8 cellular contexts compared by ENCODE assay signal in genomic region chr3:179147571-179148445, GRCh38. TPM values are rescaled to one million over a fixed set of nuclear protein-coding genes. Genes with fewer than 3 reads are reported as not detected.
A peak's percentile ranks its signal among the peaks of the same experiment; 100 is the strongest.
DNase-seq lines count a peak whose midpoint lies in the region; ATAC-seq, FAIRE-seq and TF ChIP-seq lines count a peak whose summit lies in the region.

Gene PIK3CA (plus strand): TSS chr3:179148357. CDS start chr3:179198826, 50,469 bp downstream.

- WGBS in body of pancreas, 2 donors, result 0 to 1% methylated on average over 52 to 53 of the region's 53 CpGs

- FAIRE-seq in TTC549 (lab: Jason Lieb, UNC), result peak; percentile 76

- H3K27ac ChIP-seq in 22Rv1, result peak within 1 kb of the TSS; percentile 80
- peak within 1 kb of the TSS; percentile 92 to 99 (median 96) for H3K27ac ChIP-seq in body of pancreas

- TF ChIP-seq CTCF in 22Rv1 (IDR thresholded peaks at IDR 0.05) (no peak), body of pancreas (IDR thresholded peaks at IDR 0.05) (no peak)

- peak; percentile 66 for ATAC-seq in GM18520 (IDR thresholded peaks at IDR 0.05; ENCODE audit: unreplicated experiment)
- ATAC-seq in HG03064 (IDR thresholded peaks at IDR 0.05; ENCODE audit: low read depth, unreplicated experiment), result peak; percentile 66
- peak; percentile 94 for ATAC-seq in body of pancreas

- H3K4me3 ChIP-seq in body of pancreas (peak within 1 kb of the TSS; percentile 53 to 100), iPS-11a (ENCODE audit: low read depth, low read length) (peak within 1 kb of the TSS; percentile 87), skeletal muscle cell (ENCODE audit: low read depth, low read length) (peak within 1 kb of the TSS; percentile 93)

- no peaks in the 10 kb centered on the region for H3K9me3 ChIP-seq in body of pancreas

- peak; percentile 100 for DNase-seq in NCI-H2107 treated with DMSO at 0.1 percent for 48 hours (lab: John Stamatoyannopoulos, UW; ENCODE audit: unreplicated experiment)
- peak; percentile 94 to 98 (median 96) for DNase-seq in body of pancreas
- peak; percentile 96 for DNase-seq in skeletal muscle cell (ENCODE audit: low read depth)

- H3K27me3 ChIP-seq in body of pancreas, result no peaks in the 10 kb centered on the region

- H3K36me3 ChIP-seq in body of pancreas (replicated peaks in 1 of 2; ENCODE audit: insufficient read depth in 1 of 2, low read depth in 2 of 2), result no peaks in the 10 kb centered on the region

- H3K4me1 ChIP-seq in body of pancreas, result peaks cover 23% of the 10 kb centered on the region

- TF ChIP-seq POLR2A in body of pancreas (IDR thresholded peaks at IDR 0.05), result peak; percentile 49 to 87 (median 87)

- intact Hi-C loops in body of pancreas (cut with DNase I), result no loop called here

RNA-seq across cellular contexts. Expression of gene PIK3CA, which starts in this region (rescaled TPM):
- total RNA-seq in body of pancreas, result 10 to 100 TPM in 1 of 2 donors, 1 to 10 TPM in 1; 6.3 to 11.7 TPM

Comparison
In these comparisons a context has a peak if more than half of its experiments do, and no peak if none do; other contexts are left out.
1. Peak in every context shown above with its lines: DNase-seq, ATAC-seq, H3K4me3 ChIP-seq and H3K27ac ChIP-seq.